17 cellular contexts compared by ENCODE assay signal in the genomic region with DNA sequence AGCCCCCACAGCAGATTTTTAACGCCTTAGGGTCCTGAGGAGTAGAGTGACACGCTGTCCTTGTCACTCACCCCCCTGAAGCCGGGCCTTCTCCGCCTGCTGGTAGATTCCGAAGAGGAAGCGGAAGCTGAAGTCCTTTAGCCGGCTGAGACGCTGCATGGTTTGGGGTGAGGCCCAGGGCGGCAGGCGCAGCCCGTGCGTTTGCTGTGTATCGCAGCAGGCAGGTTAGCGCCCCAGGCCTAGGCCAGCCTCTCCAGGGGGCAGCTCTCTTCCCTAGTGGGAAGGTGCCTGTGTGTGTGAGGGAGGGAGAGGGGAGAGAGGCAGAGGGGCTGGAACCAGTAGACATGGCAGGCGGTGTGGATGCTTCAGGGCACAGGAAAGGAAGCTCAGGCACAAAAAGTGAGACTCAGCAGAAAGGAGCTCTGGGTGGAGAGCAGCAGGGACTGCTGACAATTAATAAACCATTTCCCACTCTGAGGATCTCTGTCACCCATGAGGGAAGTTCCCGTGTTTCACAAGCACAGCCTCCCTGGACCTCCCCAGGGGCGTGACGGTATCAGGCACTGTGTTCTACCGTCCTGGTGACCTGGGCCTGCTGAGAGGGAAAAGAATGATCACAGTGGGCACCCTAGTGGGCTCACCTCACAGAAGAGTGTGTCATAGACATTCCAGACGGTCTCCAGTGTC. TPM values are rescaled to one million over a fixed set of nuclear protein-coding genes. Genes with fewer than 3 reads are reported as not detected.
DNase-seq lines count a peak whose midpoint lies in the region; ATAC-seq and TF ChIP-seq lines count a peak whose summit lies in the region.
"Had no signal": no experiment of that assay in that cellular context is flagged by ENCODE, and none has a peak within 500 bp of the region (broad histone marks: within the 10 kb centered on the region; RNA-seq: fewer than 3 reads in every experiment).

No MANE protein-coding gene starts in this region.

- peaks cover 57% of the 10 kb centered on the region for H3K36me3 Mint-ChIP-seq in activated CD8-positive, alpha-beta T cell treated with anti-CD3 and anti-CD28 coated beads, Interleukin-2, amount 10 ng/mL, durations not matched to agents 7 days and 5 days (ENCODE audit: low read depth)
- peaks cover 26% of the 10 kb centered on the region for H3K36me3 Mint-ChIP-seq in activated CD8-positive, alpha-beta T cell treated with anti-CD3 and anti-CD28 coated beads for 36 hours (ENCODE audit: low read depth)
- peaks cover 95% of the 10 kb centered on the region for H3K36me3 Mint-ChIP-seq in dendritic cell treated with granulocyte-macrophage colony-stimulating factor and Interleukin-4, amounts not matched to agents 40 ng/mL and 50 ng/mL, for 4 days (ENCODE audit: low read depth)

- H3K4me1 Mint-ChIP-seq in activated CD8-positive, alpha-beta T cell treated with anti-CD3 and anti-CD28 coated beads, Interleukin-2, amount 10 ng/mL, durations not matched to agents 7 days and 5 days (ENCODE audit: low read depth) = peaks cover 23% of the 10 kb centered on the region
- H3K4me1 Mint-ChIP-seq in activated CD8-positive, alpha-beta T cell treated with anti-CD3 and anti-CD28 coated beads for 36 hours (ENCODE audit: low read depth) = peaks cover 20% of the 10 kb centered on the region
- H3K4me1 Mint-ChIP-seq in dendritic cell treated with granulocyte-macrophage colony-stimulating factor and Interleukin-4, amounts not matched to agents 40 ng/mL and 50 ng/mL, for 4 days (ENCODE audit: low read depth) = peaks cover 71% of the 10 kb centered on the region

- no peaks in the 10 kb centered on the region for H3K9me3 Mint-ChIP-seq in activated CD8-positive, alpha-beta T cell treated with anti-CD3 and anti-CD28 coated beads, Interleukin-2, amount 10 ng/mL, durations not matched to agents 7 days and 5 days (ENCODE audit: insufficient read depth)
- no peaks in the 10 kb centered on the region for H3K9me3 Mint-ChIP-seq in activated CD8-positive, alpha-beta T cell treated with anti-CD3 and anti-CD28 coated beads for 36 hours
- no peaks in the 10 kb centered on the region for H3K9me3 Mint-ChIP-seq in dendritic cell treated with granulocyte-macrophage colony-stimulating factor and Interleukin-4, amounts not matched to agents 40 ng/mL and 50 ng/mL, for 4 days
- H3K9me3 Mint-ChIP-seq: CD4-positive, alpha-beta memory T cell had no signal

- H3K4me1 ChIP-seq in spleen = peaks cover 17 to 41% (median 27%) of the 10 kb centered on the region in 6 donors

- H3K27ac Mint-ChIP-seq in activated CD8-positive, alpha-beta T cell treated with anti-CD3 and anti-CD28 coated beads, Interleukin-2, amount 10 ng/mL, durations not matched to agents 7 days and 5 days = peak overlapping the region; percentile 21
- no peak overlapping the region for H3K27ac Mint-ChIP-seq in activated CD8-positive, alpha-beta T cell treated with anti-CD3 and anti-CD28 coated beads for 36 hours
- peak overlapping the region; percentile 98 for H3K27ac Mint-ChIP-seq in dendritic cell treated with granulocyte-macrophage colony-stimulating factor and Interleukin-4, amounts not matched to agents 40 ng/mL and 50 ng/mL, for 4 days

- POLR2A ChIA-PET in activated CD8-positive, alpha-beta T cell treated with anti-CD3 and anti-CD28 coated beads, Interleukin-2, amount 10 ng/mL, durations not matched to agents 7 days and 5 days (lab: Charles Lee) = interaction anchor here (0.5 to 1.8 kb wide), 2 partner anchors 15 to 30 kb away, joined by 3 to 5 read pairs; a partner anchor contains a TSS
- POLR2A ChIA-PET in activated CD8-positive, alpha-beta T cell treated with anti-CD3 and anti-CD28 coated beads for 36 hours (lab: Charles Lee) = interaction anchor here (1.0 to 9.2 kb wide), 7 partner anchors 11 to 50 kb away, joined by 3 to 118 read pairs (median 4); a partner anchor contains a TSS

- no peaks in the 10 kb centered on the region for H3K27me3 ChIP-seq in spleen (replicated peaks in 1 of 7)
- H3K27me3 ChIP-seq: heart left ventricle, MG63, Peyer's patch, testis had no signal

- TF ChIP-seq POLR2A in spleen (IDR thresholded peaks at IDR 0.05) = no peak

- no peak for TF ChIP-seq CTCF in activated CD8-positive, alpha-beta T cell treated with anti-CD3 and anti-CD28 coated beads for 36 hours (IDR thresholded peaks at IDR 0.05)
- TF ChIP-seq CTCF in spleen (IDR thresholded peaks at IDR 0.05 in 8 of 11, conservative IDR thresholded peaks at IDR 0.05 in 3 of 11) = no peak

- no peaks in the 10 kb centered on the region for H3K9me3 ChIP-seq in spleen
- H3K9me3 ChIP-seq: heart left ventricle, MG63, Peyer's patch, testis had no signal

- H3K27ac ChIP-seq in spleen = peak overlapping the region in 6 of 8 donors; percentile 27 to 71 (median 46)
- H3K27ac ChIP-seq: testis had no signal

- DNase-seq in activated CD8-positive, alpha-beta T cell treated with anti-CD3 and anti-CD28 coated beads, Interleukin-2, amount 10 ng/mL, durations not matched to agents 7 days and 5 days = no peak
- DNase-seq in activated CD8-positive, alpha-beta T cell treated with anti-CD3 and anti-CD28 coated beads for 36 hours = no peak
- DNase-seq in spleen = no peak
- DNase-seq in NCI-H748 (lab: John Stamatoyannopoulos, UW; ENCODE audit: unreplicated experiment) = no peak
- DNase-seq: 8988T; activated CD4-positive, CD25-positive, alpha-beta regulatory T cell; activated naive CD4-positive, alpha-beta T cell; CD4-positive, alpha-beta memory T cell; MG63; NCI-H2081; NCI-H526 treated with DMSO at 0.1 percent for 48 hours; Peyer's patch; T-helper 1 cell; testis had no signal

- ATAC-seq in activated CD8-positive, alpha-beta T cell treated with anti-CD3 and anti-CD28 coated beads, Interleukin-2, amount 10 ng/mL, durations not matched to agents 7 days and 5 days = no peak
- no peak for ATAC-seq in activated CD8-positive, alpha-beta T cell treated with anti-CD3 and anti-CD28 coated beads for 36 hours
- no peak for ATAC-seq in GM18520 (IDR thresholded peaks at IDR 0.05; ENCODE audit: unreplicated experiment)

- intact Hi-C loops in activated CD8-positive, alpha-beta T cell treated with anti-CD3 and anti-CD28 coated beads for 36 hours (cut with micrococcal nuclease) = no loop called here
- intact Hi-C loops in dendritic cell treated with granulocyte-macrophage colony-stimulating factor and Interleukin-4, amounts not matched to agents 40 ng/mL and 50 ng/mL, for 4 days (cut with micrococcal nuclease) = loop anchor here (1.0 kb wide), 1 partner anchor 24 kb away; no protein-coding TSS in a partner anchor
- intact Hi-C loops in spleen (cut with DNase I; ENCODE audit: low total_unique reads) = no loop called here

- CTCF ChIA-PET in activated CD8-positive, alpha-beta T cell treated with anti-CD3 and anti-CD28 coated beads, Interleukin-2, amount 10 ng/mL, durations not matched to agents 7 days and 5 days (lab: Charles Lee) = interaction anchor here (1.0 to 1.5 kb wide), 3 partner anchors 14 to 29 kb away, joined by 3 to 4 read pairs (median 3); no protein-coding TSS in a partner anchor
- CTCF ChIA-PET in activated CD8-positive, alpha-beta T cell treated with anti-CD3 and anti-CD28 coated beads for 36 hours (lab: Charles Lee) = no interaction called here

- no peak overlapping the region for H3K4me3 ChIP-seq in spleen
- H3K4me3 ChIP-seq: heart left ventricle, MG63, Peyer's patch, testis had no signal

- H3K4me3 Mint-ChIP-seq in activated CD8-positive, alpha-beta T cell treated with anti-CD3 and anti-CD28 coated beads, Interleukin-2, amount 10 ng/mL, durations not matched to agents 7 days and 5 days = no peak overlapping the region
- H3K4me3 Mint-ChIP-seq in activated CD8-positive, alpha-beta T cell treated with anti-CD3 and anti-CD28 coated beads for 36 hours = no peak overlapping the region
- peak overlapping the region; percentile 60 for H3K4me3 Mint-ChIP-seq in dendritic cell treated with granulocyte-macrophage colony-stimulating factor and Interleukin-4, amounts not matched to agents 40 ng/mL and 50 ng/mL, for 4 days
- H3K4me3 Mint-ChIP-seq: CD4-positive, alpha-beta memory T cell had no signal

- H3K27me3 Mint-ChIP-seq in activated CD8-positive, alpha-beta T cell treated with anti-CD3 and anti-CD28 coated beads, Interleukin-2, amount 10 ng/mL, durations not matched to agents 7 days and 5 days (ENCODE audit: low read depth) = no peaks in the 10 kb centered on the region
- no peaks in the 10 kb centered on the region for H3K27me3 Mint-ChIP-seq in activated CD8-positive, alpha-beta T cell treated with anti-CD3 and anti-CD28 coated beads for 36 hours
- H3K27me3 Mint-ChIP-seq in dendritic cell treated with granulocyte-macrophage colony-stimulating factor and Interleukin-4, amounts not matched to agents 40 ng/mL and 50 ng/mL, for 4 days = no peaks in the 10 kb centered on the region
- H3K27me3 Mint-ChIP-seq: CD4-positive, alpha-beta memory T cell had no signal

- peaks cover 0 to 78% (median 57%) of the 10 kb centered on the region in 6 donors for H3K36me3 ChIP-seq in spleen

- WGBS in spleen, 5 donors = 77 to 91% (median 89%) methylated on average over 18 to 20 of the region's 20 CpGs

RNA-seq across cellular contexts. Expression of a gene that starts 3.8 kb away (rescaled TPM):
- total RNA-seq in activated CD8-positive, alpha-beta T cell treated with anti-CD3 and anti-CD28 coated beads, Interleukin-2, amount 10 ng/mL, durations not matched to agents 7 days and 5 days = 10 to 100 TPM; 26.7 to 27.5 TPM
- 10 to 100 TPM in 1 of 2 experiments, 1 to 10 TPM in 1; 9.4 to 13.4 TPM for total RNA-seq in activated CD8-positive, alpha-beta T cell treated with anti-CD3 and anti-CD28 coated beads for 36 hours
- total RNA-seq in spleen = 100 to 1,000 TPM in 2 of 7 donors, 10 to 100 TPM in 5; 43.9 to 113 (median 59.8) TPM
- polyA plus RNA-seq in spleen = 10 to 100 TPM; 18.9 to 34.4 (median 19.9) TPM

RNA-seq across cellular contexts. Expression of a gene that starts 13.0 kb away (rescaled TPM):
- 10 to 100 TPM; 11.7 to 12.6 TPM for total RNA-seq in activated CD8-positive, alpha-beta T cell treated with anti-CD3 and anti-CD28 coated beads, Interleukin-2, amount 10 ng/mL, durations not matched to agents 7 days and 5 days
- total RNA-seq in activated CD8-positive, alpha-beta T cell treated with anti-CD3 and anti-CD28 coated beads for 36 hours = 10 to 100 TPM; 12.7 to 15.3 TPM
- 100 to 1,000 TPM in 5 of 7 donors, 10 to 100 TPM in 2; 59.1 to 129 (median 119) TPM for total RNA-seq in spleen
- polyA plus RNA-seq in spleen = 100 to 1,000 TPM; 136 to 227 (median 219) TPM

RNA-seq across cellular contexts. Expression of a gene that starts 25.1 kb away (rescaled TPM):
- total RNA-seq in activated CD8-positive, alpha-beta T cell treated with anti-CD3 and anti-CD28 coated beads, Interleukin-2, amount 10 ng/mL, durations not matched to agents 7 days and 5 days = 10 to 100 TPM; 96.3 to 98.4 TPM
- total RNA-seq in activated CD8-positive, alpha-beta T cell treated with anti-CD3 and anti-CD28 coated beads for 36 hours = 10 to 100 TPM; 55.7 to 61.2 TPM
- total RNA-seq in spleen = 10 to 100 TPM; 53.6 to 82.4 (median 70.1) TPM
- polyA plus RNA-seq in spleen = 10 to 100 TPM; 15.7 to 35.0 (median 26.1) TPM

RNA-seq across cellular contexts. Expression of a gene that starts 30.0 kb away (rescaled TPM):
- 100 to 1,000 TPM; 164 to 171 TPM for total RNA-seq in activated CD8-positive, alpha-beta T cell treated with anti-CD3 and anti-CD28 coated beads, Interleukin-2, amount 10 ng/mL, durations not matched to agents 7 days and 5 days
- 100 to 1,000 TPM; 189 to 200 TPM for total RNA-seq in activated CD8-positive, alpha-beta T cell treated with anti-CD3 and anti-CD28 coated beads for 36 hours
- 10 to 100 TPM; 29.5 to 66.3 (median 42.5) TPM for total RNA-seq in spleen
- polyA plus RNA-seq in spleen = 100 to 1,000 TPM in 1 of 3 donors, 10 to 100 TPM in 2; 49.4 to 173 (median 72.7) TPM

RNA-seq across cellular contexts. Expression of a gene that starts 58.6 kb away (rescaled TPM):
- 1 to 10 TPM; 2.0 to 2.1 TPM for total RNA-seq in activated CD8-positive, alpha-beta T cell treated with anti-CD3 and anti-CD28 coated beads, Interleukin-2, amount 10 ng/mL, durations not matched to agents 7 days and 5 days
- total RNA-seq in activated CD8-positive, alpha-beta T cell treated with anti-CD3 and anti-CD28 coated beads for 36 hours = 1 to 10 TPM; 4.7 to 8.0 TPM
- total RNA-seq in spleen = 10 to 100 TPM in 1 of 7 donors, 1 to 10 TPM in 6; 2.4 to 13.0 (median 4.4) TPM
- polyA plus RNA-seq in spleen = 1 to 10 TPM; 1.2 to 3.5 (median 1.4) TPM
